In the genomic region with DNA sequence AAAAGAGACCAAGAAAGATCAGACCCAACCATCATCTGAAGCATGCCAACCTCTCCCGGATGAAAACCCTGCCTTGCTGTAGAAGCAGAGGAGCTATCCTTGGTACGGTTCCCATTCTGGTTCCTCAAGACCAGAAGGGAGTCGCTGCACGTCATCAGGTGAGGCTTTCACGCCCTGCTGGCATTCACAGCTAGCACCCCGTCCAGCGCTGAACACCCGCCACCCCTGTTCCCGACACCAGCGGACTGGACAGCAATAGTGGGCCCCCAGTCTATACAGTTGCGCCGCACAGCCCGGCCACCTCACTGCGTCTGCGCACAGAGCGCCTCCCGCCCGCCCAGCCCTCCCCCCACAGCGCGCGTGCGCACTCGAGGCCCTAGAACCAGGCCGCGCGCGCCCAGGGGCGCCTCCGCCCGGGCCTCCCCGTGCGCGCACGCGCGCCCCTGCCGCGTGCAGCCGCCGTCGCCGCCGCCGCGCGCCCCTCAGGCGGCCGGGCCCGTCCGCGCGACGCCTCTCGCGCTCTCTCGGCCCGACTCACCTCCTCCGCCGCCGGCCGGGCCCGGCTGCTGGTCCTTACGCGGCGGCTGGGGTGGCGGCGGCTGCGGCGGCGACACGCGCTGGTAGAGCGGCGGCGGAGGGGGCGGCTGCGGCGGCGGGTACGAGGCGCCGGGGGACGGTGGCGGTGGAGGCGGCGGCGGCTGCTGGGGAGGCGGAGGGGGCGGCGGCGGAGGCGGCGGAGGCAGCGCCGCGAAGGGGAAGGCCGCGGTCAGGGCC, we compare ENCODE assay signal across 8 cellular contexts. TPM values are rescaled to one million over a fixed set of nuclear protein-coding genes. Genes with fewer than 3 reads are reported as not detected.
DNase-seq lines count a peak whose midpoint lies in the region; ATAC-seq, FAIRE-seq and TF ChIP-seq lines count a peak whose summit lies in the region.

No MANE protein-coding gene starts in this region.

- ATAC-seq in stimulated activated naive CD8-positive, alpha-beta T cell treated with anti-CD3 and anti-CD28 coated beads, Interleukin-15, Interleukin-2, amounts not matched to agents 100 U/mL and 50 U/mL, for 24 hours = peak; percentile 2

- no peaks in the 10 kb centered on the region for H3K9me2 ChIP-seq in neural cell (ENCODE audit: insufficient read depth, low read length)

- DNase-seq in NCI-H2107 (lab: John Stamatoyannopoulos, UW) = peak; percentile 62
- no peak for DNase-seq in NCI-H2107 treated with DMSO at 0.1 percent for 48 hours (lab: John Stamatoyannopoulos, UW; ENCODE audit: unreplicated experiment)
- peak; percentile 91 for DNase-seq in HTR-8/SVneo (ENCODE audit: insufficient read length, low spot score)
- peak; percentile 79 for DNase-seq in RPMI7951 (ENCODE audit: low read depth)
- peak; percentile 78 for DNase-seq in activated gamma-delta T cell (lab: John Stamatoyannopoulos, UW)
- peak; percentile 82 for DNase-seq in fibroblast of villous mesenchyme (ENCODE audit: low read depth)
- peak; percentile 89 for DNase-seq in stimulated activated naive CD8-positive, alpha-beta T cell treated with anti-CD3 and anti-CD28 coated beads, Interleukin-15, Interleukin-2, amounts not matched to agents 100 U/mL and 50 U/mL, for 24 hours

- peaks cover 7% of the 10 kb centered on the region for H3F3A ChIP-seq in neural cell (ENCODE audit: insufficient read depth, low read length, poor library complexity, severe bottlenecking)

- H2AFZ ChIP-seq in neural cell (ENCODE audit: low read depth, low read length) = no peak overlapping the region

- TF ChIP-seq CTCF in fibroblast of villous mesenchyme (IDR thresholded peaks at IDR 0.05; ENCODE audit: insufficient read depth, low read depth, low read length) (no peak), neural cell (IDR thresholded peaks at IDR 0.05; ENCODE audit: poor library complexity, severe bottlenecking) (no peak)

- peak overlapping the region; percentile 96 for H3K27ac ChIP-seq in neural cell (ENCODE audit: low read length)

- no peak for TF ChIP-seq EP300 in neural cell (conservative IDR thresholded peaks at IDR 0.05; ENCODE audit: poor library complexity, severe bottlenecking)

- no peak for FAIRE-seq in HTR-8/SVneo (lab: Jason Lieb, UNC)

- peaks cover 19% of the 10 kb centered on the region for H3K36me3 ChIP-seq in neural cell (ENCODE audit: insufficient read depth, low read length)

- H4K20me1 ChIP-seq in neural cell (ENCODE audit: insufficient read depth) = peaks cover 32% of the 10 kb centered on the region

- peak; percentile 44 for TF ChIP-seq RAD21 in neural cell (conservative IDR thresholded peaks at IDR 0.05)

- H3K27me3 ChIP-seq in neural cell (ENCODE audit: insufficient read depth, low read depth, low read length) = no peaks in the 10 kb centered on the region

- H3K79me2 ChIP-seq in neural cell (replicated peaks; ENCODE audit: insufficient read depth, low read length) = peaks cover 51% of the 10 kb centered on the region

- no peaks in the 10 kb centered on the region for H3K9me3 ChIP-seq in neural cell (ENCODE audit: low read length)

- H3K4me2 ChIP-seq in neural cell (ENCODE audit: low read length) = peak overlapping the region; percentile 91

- peak overlapping the region; percentile 97 for H3K9ac ChIP-seq in neural cell (ENCODE audit: low read length)

- H3K4me3 ChIP-seq in fibroblast of villous mesenchyme (ENCODE audit: low read depth, low read length) (peak overlapping the region; percentile 88), neural cell (ENCODE audit: low read length) (peak overlapping the region; percentile 80)

TF ChIP-seq in neural cell, 6 proteins besides CTCF, POLR2A, EP300 and RAD21:
- TF ChIP-seq SMC3 (conservative IDR thresholded peaks at IDR 0.05; ENCODE audit: poor library complexity) = peak; percentile 49
- no peak for TF ChIP-seq MXI1 (conservative IDR thresholded peaks at IDR 0.05; ENCODE audit: poor library complexity, severe bottlenecking)
- TF ChIP-seq TAF1 (IDR thresholded peaks at IDR 0.05; ENCODE audit: low read depth) = no peak
- TF ChIP-seq EZH2 (IDR thresholded peaks at IDR 0.05; ENCODE audit: borderline replicate concordance, insufficient read depth, low read length, poor library complexity, severe bottlenecking) = no peak
- TF ChIP-seq, protein P1, sequence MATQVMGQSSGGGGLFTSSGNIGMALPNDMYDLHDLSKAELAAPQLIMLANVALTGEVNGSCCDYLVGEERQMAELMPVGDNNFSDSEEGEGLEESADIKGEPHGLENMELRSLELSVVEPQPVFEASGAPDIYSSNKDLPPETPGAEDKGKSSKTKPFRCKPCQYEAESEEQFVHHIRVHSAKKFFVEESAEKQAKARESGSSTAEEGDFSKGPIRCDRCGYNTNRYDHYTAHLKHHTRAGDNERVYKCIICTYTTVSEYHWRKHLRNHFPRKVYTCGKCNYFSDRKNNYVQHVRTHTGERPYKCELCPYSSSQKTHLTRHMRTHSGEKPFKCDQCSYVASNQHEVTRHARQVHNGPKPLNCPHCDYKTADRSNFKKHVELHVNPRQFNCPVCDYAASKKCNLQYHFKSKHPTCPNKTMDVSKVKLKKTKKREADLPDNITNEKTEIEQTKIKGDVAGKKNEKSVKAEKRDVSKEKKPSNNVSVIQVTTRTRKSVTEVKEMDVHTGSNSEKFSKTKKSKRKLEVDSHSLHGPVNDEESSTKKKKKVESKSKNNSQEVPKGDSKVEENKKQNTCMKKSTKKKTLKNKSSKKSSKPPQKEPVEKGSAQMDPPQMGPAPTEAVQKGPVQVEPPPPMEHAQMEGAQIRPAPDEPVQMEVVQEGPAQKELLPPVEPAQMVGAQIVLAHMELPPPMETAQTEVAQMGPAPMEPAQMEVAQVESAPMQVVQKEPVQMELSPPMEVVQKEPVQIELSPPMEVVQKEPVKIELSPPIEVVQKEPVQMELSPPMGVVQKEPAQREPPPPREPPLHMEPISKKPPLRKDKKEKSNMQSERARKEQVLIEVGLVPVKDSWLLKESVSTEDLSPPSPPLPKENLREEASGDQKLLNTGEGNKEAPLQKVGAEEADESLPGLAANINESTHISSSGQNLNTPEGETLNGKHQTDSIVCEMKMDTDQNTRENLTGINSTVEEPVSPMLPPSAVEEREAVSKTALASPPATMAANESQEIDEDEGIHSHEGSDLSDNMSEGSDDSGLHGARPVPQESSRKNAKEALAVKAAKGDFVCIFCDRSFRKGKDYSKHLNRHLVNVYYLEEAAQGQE (IDR thresholded peaks at IDR 0.05; ENCODE audit: borderline replicate concordance) = no peak
- TF ChIP-seq POLR2AphosphoS5 (IDR thresholded peaks at IDR 0.05) = peak; percentile 18

RNA-seq across cellular contexts. Expression of a gene that starts 0.7 kb away (rescaled TPM):
- 62.6 and 64.1 TPM in 2 replicates for total RNA-seq in RPMI7951 (2014; rRNA removed; shearing (Covaris generic))
- total RNA-seq in fibroblast of villous mesenchyme = 95.3 and 95.9 TPM in 2 replicates
- polyA plus RNA-seq in neural cell = 53.2 and 72.7 TPM in 2 replicates
- 120 and 150 TPM in 2 replicates for polyA minus RNA-seq in neural cell

RNA-seq across cellular contexts. Expression of a gene that starts 17.9 kb away (rescaled TPM):
- total RNA-seq in RPMI7951 (2014; rRNA removed; shearing (Covaris generic)) = not detected in 2 replicates
- 0.64 and 1.7 TPM in 2 replicates for total RNA-seq in fibroblast of villous mesenchyme
- 0.14 and 0.43 TPM in 2 replicates for polyA plus RNA-seq in neural cell
- polyA minus RNA-seq in neural cell = 0.58 TPM in 1 of 2 replicates, not detected in the other

RNA-seq across cellular contexts. Expression of a gene that starts 25.4 kb away (rescaled TPM):
- 13.9 and 16.1 TPM in 2 replicates for total RNA-seq in RPMI7951 (2014; rRNA removed; shearing (Covaris generic))
- 10.8 and 16.4 TPM in 2 replicates for total RNA-seq in fibroblast of villous mesenchyme
- polyA plus RNA-seq in neural cell = 12.4 and 13.2 TPM in 2 replicates
- 9.5 and 9.7 TPM in 2 replicates for polyA minus RNA-seq in neural cell

RNA-seq across cellular contexts. Expression of a gene that starts 32.7 kb away (rescaled TPM):
- total RNA-seq in RPMI7951 (2014; rRNA removed; shearing (Covaris generic)) = 11.7 and 14.8 TPM in 2 replicates
- total RNA-seq in fibroblast of villous mesenchyme = 13.5 and 17.7 TPM in 2 replicates
- 16.8 and 20.2 TPM in 2 replicates for polyA plus RNA-seq in neural cell
- polyA minus RNA-seq in neural cell = 23.0 and 32.6 TPM in 2 replicates

RNA-seq across cellular contexts. Expression of a gene that starts 33.7 kb away (rescaled TPM):
- not detected in 2 replicates for total RNA-seq in RPMI7951 (2014; rRNA removed; shearing (Covaris generic))
- 10.3 and 12.5 TPM in 2 replicates for total RNA-seq in fibroblast of villous mesenchyme
- polyA plus RNA-seq in neural cell = 4.5 and 13.9 TPM in 2 replicates
- 2.9 and 4.4 TPM in 2 replicates for polyA minus RNA-seq in neural cell
